6 cellular contexts compared by ENCODE assay signal in the genomic region with DNA sequence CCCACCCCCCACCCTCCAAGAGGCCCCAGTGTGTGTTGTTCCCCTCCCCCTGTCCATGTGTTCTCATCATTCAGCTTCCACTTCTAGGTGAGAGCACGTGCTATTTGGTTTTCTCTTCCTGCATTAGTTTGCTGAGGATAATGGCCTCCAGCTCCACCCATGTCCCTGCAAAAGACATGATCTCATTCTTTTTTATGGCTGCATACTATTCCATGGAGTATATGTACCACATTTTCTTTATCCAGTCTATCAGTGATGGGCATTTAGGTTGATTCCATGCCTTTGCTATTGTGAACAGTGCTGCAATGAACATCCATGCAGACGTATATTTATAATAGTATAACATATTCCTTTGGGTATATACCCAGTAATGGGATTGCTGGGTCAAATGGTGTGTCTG.
DNase-seq lines count a peak whose midpoint lies in the region; ATAC-seq, FAIRE-seq and TF ChIP-seq lines count a peak whose summit lies in the region.
"Not testable (repeated sequence)": the region's sequence is repeated elsewhere in the genome, so short reads cannot be mapped to it uniquely, and the experiment has no call there.

No MANE protein-coding gene starts in this region.

- not testable (repeated sequence) for H3K27ac ChIP-seq in HEK293 (ENCODE audit: extremely low read depth, low read depth, low read length); K562 (ENCODE audit: extremely low read depth, low read depth, low read length)

- not testable (repeated sequence) for TF ChIP-seq CTCF in HEK293 (tag by site-specific recombination; IDR thresholded peaks at IDR 0.05); K562 (IDR thresholded peaks at IDR 0.05 in 2 of 3, conservative IDR thresholded peaks at IDR 0.05 in 1 of 3; ENCODE audit: insufficient read depth in 2 of 3, low read depth in 1 of 3, low read length in 3 of 3); glutamatergic neuron (IDR thresholded peaks at IDR 0.05; ENCODE audit: partially characterized antibody, unreplicated experiment); osteocyte (IDR thresholded peaks at IDR 0.05)

- not testable (repeated sequence) for H3K27me3 Mint-ChIP-seq in glutamatergic neuron (ENCODE audit: unreplicated experiment); osteocyte (ENCODE audit: unreplicated experiment)

- H3K9me1 ChIP-seq in K562 (ENCODE audit: control insufficient read depth, insufficient read depth, low read length) = not testable (repeated sequence)

- not testable (repeated sequence) for H3K36me3 Mint-ChIP-seq in glutamatergic neuron (ENCODE audit: unreplicated experiment); osteocyte (ENCODE audit: unreplicated experiment)

- BruUV-seq in K562 (replicated peaks; lab: Mats Ljungman, UMichigan) = not testable (repeated sequence)

- not testable (repeated sequence) for TF ChIP-seq RAD21 in K562 (CRISPR knock-in tag; conservative IDR thresholded peaks at IDR 0.05 in 1 of 2, IDR thresholded peaks at IDR 0.05 in 1 of 2)

- DNase-seq in NCI-H69 (lab: John Stamatoyannopoulos, UW) = peak; percentile 48
- DNase-seq in K562 (ENCODE audit: extremely low read depth in 1 of 4, low spot score in 3 of 4); glutamatergic neuron; osteocyte (ENCODE audit: extremely low spot score, unreplicated experiment): not testable (repeated sequence)

- H3K4me3 Mint-ChIP-seq in glutamatergic neuron (ENCODE audit: unreplicated experiment); osteocyte (ENCODE audit: unreplicated experiment): not testable (repeated sequence)

- H3K79me2 ChIP-seq in K562 (ENCODE audit: control insufficient read depth, insufficient read depth, low read length) = not testable (repeated sequence)

- not testable (repeated sequence) for ATAC-seq in SK-N-SH treated with all-trans-retinoic acid at 6 μM for 48 hours, K562

- POLR2A ChIA-PET in HEK293 (lab: Yijun Ruan, JAX); K562 (lab: Yijun Ruan, JAX): not testable (repeated sequence)

- H3K27me3 ChIP-seq in K562 (ENCODE audit: control insufficient read depth in 2 of 2, insufficient read depth in 2 of 2, low read length in 2 of 2) = not testable (repeated sequence)

- H2AFZ ChIP-seq in K562 (ENCODE audit: low read depth, low read length) = not testable (repeated sequence)

- H3K4me2 ChIP-seq in K562 (ENCODE audit: insufficient read depth, low read length) = not testable (repeated sequence)

- H3K4me1 Mint-ChIP-seq in glutamatergic neuron (ENCODE audit: low read depth, unreplicated experiment) (peaks cover 16% of the 10 kb centered on the region), osteocyte (ENCODE audit: unreplicated experiment) (peaks cover 49% of the 10 kb centered on the region)

- not testable (repeated sequence) for TF ChIP-seq EP300 in K562 (IDR thresholded peaks at IDR 0.05; ENCODE audit: low read length)

- in situ Hi-C loops in K562 (cut with MboI) = not testable (repeated sequence)

- not testable (repeated sequence) for H3K9me3 ChIP-seq in HEK293 (ENCODE audit: control insufficient read depth, insufficient read depth, low read depth, low read length); K562 (replicated peaks; ENCODE audit: control insufficient read depth, insufficient read depth, low read depth, low read length)

- 96% methylated on average over 2 of the region's 2 CpGs for WGBS in K562 (ENCODE audit: insufficient coverage, low coverage, missing lambda C conversion rate)

- TF ChIP-seq POLR2A in K562 (conservative IDR thresholded peaks at IDR 0.05) = not testable (repeated sequence)

- H3K9ac ChIP-seq in K562 (ENCODE audit: insufficient read depth in 1 of 2, low read depth in 2 of 2, low read length in 2 of 2) = not testable (repeated sequence)

- not testable (repeated sequence) for FAIRE-seq in K562 (lab: Jason Lieb, UNC)

- not testable (repeated sequence) for H3K36me3 ChIP-seq in HEK293 (ENCODE audit: control insufficient read depth in 2 of 2, insufficient read depth in 1 of 2, low read length in 2 of 2); K562 (ENCODE audit: control insufficient read depth, insufficient read depth, low read length)

- not testable (repeated sequence) for H3K4me1 ChIP-seq in HEK293 (ENCODE audit: control insufficient read depth, insufficient read depth, low read length); K562 (replicated peaks in 1 of 2; ENCODE audit: control insufficient read depth in 2 of 2, insufficient read depth in 2 of 2, low read length in 2 of 2)

- not testable (repeated sequence) for H3K4me3 ChIP-seq in HEK293 (ENCODE audit: low read depth, low read length); K562

- not testable (repeated sequence) for H4K20me1 ChIP-seq in K562 (replicated peaks; ENCODE audit: control insufficient read depth, insufficient read depth, low read length)

- H3K9me3 Mint-ChIP-seq in glutamatergic neuron (ENCODE audit: unreplicated experiment); osteocyte (ENCODE audit: unreplicated experiment): not testable (repeated sequence)

- intact Hi-C loops in K562 (cut with micrococcal nuclease) = not testable (repeated sequence)

- H3K27ac Mint-ChIP-seq in glutamatergic neuron (ENCODE audit: unreplicated experiment) (peak overlapping the region; percentile 92), osteocyte (ENCODE audit: unreplicated experiment) (peak overlapping the region; percentile 85)

- CTCF ChIA-PET in HEK293 (lab: Yijun Ruan, JAX) = interaction anchor here (0.6 kb wide), 1 partner anchor 20 kb away, joined by 3 read pairs; no protein-coding TSS in a partner anchor
- CTCF ChIA-PET in K562 (lab: Yijun Ruan, JAX; ENCODE audit: low intra/inter-chr PET ratio) = not testable (repeated sequence)

TF ChIP-seq in HEK293, 187 proteins besides CTCF, POLR2A, EP300 and RAD21:
- TF ChIP-seq ZNF146 (tag by site-specific recombination; IDR thresholded peaks at IDR 0.05) = peak; percentile 66; the same call in 1 of the 2 replicates

TF ChIP-seq in SK-N-SH treated with all-trans-retinoic acid at 6 μM for 48 hours, 23 proteins besides CTCF, POLR2A, EP300 and RAD21:
- peak; percentile 59 for TF ChIP-seq ZNF8 (CRISPR knock-in tag; IDR thresholded peaks at IDR 0.05)

TF ChIP-seq in K562, 482 proteins besides CTCF, POLR2A, EP300 and RAD21:
- TF ChIP-seq BCOR (IDR thresholded peaks at IDR 0.05) (0 out of 2 replicates have a peak, but pooled peaks have one; percentile 38), KDM1A (IDR thresholded peaks at IDR 0.05) (0 out of 4 replicates have a peak, but pooled peaks of 1 of the 2 experiments have one; percentile 25), RBM25 (IDR thresholded peaks at IDR 0.05; ENCODE audit: low read depth, low read length, severe bottlenecking) (peak; percentile 41), ZNF146 (CRISPR knock-in tag; IDR thresholded peaks at IDR 0.05; ENCODE audit: unreplicated experiment) (peak; percentile 98)
